ENCODE assay signal across 9 cellular contexts in the genomic region with DNA sequence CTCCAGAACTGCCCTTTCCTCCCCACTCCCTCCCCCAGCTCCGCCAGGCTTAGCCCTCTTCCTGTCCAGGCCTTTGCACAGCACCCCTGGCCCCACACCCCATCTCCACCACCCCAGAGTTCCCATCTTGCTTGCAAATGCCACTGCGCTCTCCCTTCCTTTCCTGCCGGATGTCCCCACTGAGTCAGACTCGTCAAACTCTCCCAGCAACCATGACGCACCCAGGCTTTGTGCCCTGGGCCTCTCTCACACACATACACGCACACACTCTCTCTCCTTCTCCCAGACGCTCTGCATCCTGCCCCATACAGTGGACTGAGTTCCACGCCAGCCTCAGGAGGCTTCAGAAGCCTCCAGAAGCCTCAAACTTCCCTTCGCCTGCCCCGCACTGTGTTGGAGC. TPM values are rescaled to one million over a fixed set of nuclear protein-coding genes. Genes with fewer than 3 reads are reported as not detected.
DNase-seq lines count a peak whose midpoint lies in the region; ATAC-seq and TF ChIP-seq lines count a peak whose summit lies in the region.
"Had no signal": no experiment of that assay in that cellular context is flagged by ENCODE, and none has a peak within 500 bp of the region (broad histone marks: within the 10 kb centered on the region; RNA-seq: fewer than 3 reads in every experiment).

No MANE protein-coding gene starts in this region.

- H4K5ac ChIP-seq in mesendoderm (ENCODE audit: low read length): no peak overlapping the region

- peak; percentile 22 for ATAC-seq in aorta (ENCODE audit: low FRiP score)

- H2AK5ac ChIP-seq in mesendoderm (ENCODE audit: low read length): no peak overlapping the region

- H3K4me1 Mint-ChIP-seq in chondrocyte (ENCODE audit: low read depth): peaks cover 59% of the 10 kb centered on the region
- H3K4me1 Mint-ChIP-seq in immature natural killer cell: no peaks in the 10 kb centered on the region

- no peak for TF ChIP-seq CTCF in chondrocyte (IDR thresholded peaks at IDR 0.05)

- H3K27ac Mint-ChIP-seq in chondrocyte (ENCODE audit: unreplicated experiment) (peak overlapping the region; percentile 99), immature natural killer cell (no peak overlapping the region)

- H3K27me3 ChIP-seq in mesendoderm (ENCODE audit: insufficient read depth, low read length, poor library complexity): no peaks in the 10 kb centered on the region
- no peaks in the 10 kb centered on the region for H3K27me3 ChIP-seq in aorta (ENCODE audit: control insufficient read depth in 1 of 2, insufficient read depth in 2 of 2, low read length in 1 of 2)

- no peaks in the 10 kb centered on the region for H3K79me1 ChIP-seq in mesendoderm (ENCODE audit: low read length)

- H3K4me3 ChIP-seq in mesendoderm (ENCODE audit: low read length) (no peak overlapping the region), aorta (ENCODE audit: low read length in 2 of 2) (no peak overlapping the region)

- H3K36me3 ChIP-seq in mesendoderm (ENCODE audit: control insufficient read depth, insufficient read depth, low read length) (no peaks in the 10 kb centered on the region), aorta (ENCODE audit: control insufficient read depth in 1 of 2, insufficient read depth in 2 of 2, low read length in 1 of 2) (no peaks in the 10 kb centered on the region)

- H2BK120ac ChIP-seq in mesendoderm (ENCODE audit: low read depth, low read length): no peak overlapping the region

- intact Hi-C loops in aorta (cut with DNase I): loop anchor here (5.0 to 10.0 kb wide), 2 partner anchors 66 to 81 kb away; no protein-coding TSS in a partner anchor

- H3K4me1 ChIP-seq in mesendoderm (ENCODE audit: control insufficient read depth, low read depth, low read length) (no peaks in the 10 kb centered on the region), aorta (ENCODE audit: control insufficient read depth in 1 of 2, insufficient read depth in 2 of 2, low read length in 2 of 2) (peaks cover 0 to 3% of the 10 kb centered on the region in 2 donors)

- H3K4me3 Mint-ChIP-seq in chondrocyte (ENCODE audit: unreplicated experiment) (peak overlapping the region; percentile 34), immature natural killer cell (no peak overlapping the region)

- no peak overlapping the region for H3K4me2 ChIP-seq in mesendoderm (ENCODE audit: low read length)

- H2BK5ac ChIP-seq in mesendoderm (ENCODE audit: low read length): no peak overlapping the region

- H4K8ac ChIP-seq in mesendoderm (ENCODE audit: low read depth, low read length): no peak overlapping the region

- H2BK15ac ChIP-seq in mesendoderm (replicated peaks; ENCODE audit: low read depth): no peak overlapping the region

- no peak overlapping the region for H3K4ac ChIP-seq in mesendoderm (ENCODE audit: low read depth, low read length)

- H3K27me3 Mint-ChIP-seq in chondrocyte (ENCODE audit: low read depth) (no peaks in the 10 kb centered on the region), immature natural killer cell (ENCODE audit: low read depth in 3 of 3) (peaks cover 0 to 4% (median 2%) of the 10 kb centered on the region in 3 donors)

- H3K79me2 ChIP-seq in mesendoderm (ENCODE audit: control insufficient read depth, insufficient read depth, low read length): no peaks in the 10 kb centered on the region

- DNase-seq in DMS53 (lab: John Stamatoyannopoulos, UW): peak; percentile 43
- DNase-seq in DMS53 treated with DMSO at 0.1 percent for 48 hours (lab: John Stamatoyannopoulos, UW; ENCODE audit: unreplicated experiment): no peak
- DNase-seq in chondrocyte (ENCODE audit: low spot score): no peak
- no peak for DNase-seq in mesendoderm
- peak; percentile 87 to 88 for DNase-seq in aorta
- DNase-seq in activated CD4-positive, alpha-beta T cell treated with anti-CD3 and anti-CD28 coated beads, Interleukin-2, amount 50 U/mL, for 1 hour: no peak
- DNase-seq in SHP77 treated with DMSO at 0.1 percent for 48 hours (lab: John Stamatoyannopoulos, UW): no peak
- no peak for DNase-seq in immature natural killer cell

- H3K27ac ChIP-seq in mesendoderm (ENCODE audit: low read depth, low read length) (no peak overlapping the region), aorta (ENCODE audit: low read depth in 1 of 2, low read length in 2 of 2) (peak overlapping the region; percentile 83 to 89)

- H3K9me3 Mint-ChIP-seq in chondrocyte (ENCODE audit: low read depth) (no peaks in the 10 kb centered on the region), immature natural killer cell (no peaks in the 10 kb centered on the region)

- no peak overlapping the region for H3K9ac ChIP-seq in mesendoderm (ENCODE audit: low read length)

- H3K36me3 Mint-ChIP-seq in chondrocyte (ENCODE audit: low read depth): no peaks in the 10 kb centered on the region
- H3K36me3 Mint-ChIP-seq in immature natural killer cell: no peaks in the 10 kb centered on the region

- no peak overlapping the region for H3K18ac ChIP-seq in mesendoderm (ENCODE audit: low read length)

- no peak overlapping the region for H3K23ac ChIP-seq in mesendoderm (ENCODE audit: low read length)

- no CpG with 5 or more reads among the region's 10 CpGs for WGBS in mesendoderm (ENCODE audit: extremely low coverage, insufficient coverage, low lambda C conversion rate)
- 29 to 40% methylated on average over 10 of the region's 10 CpGs for WGBS in aorta, 2 donors

- H3K9me3 ChIP-seq in aorta (ENCODE audit: control insufficient read depth, low read length): no peaks in the 10 kb centered on the region

- H3K56ac ChIP-seq in mesendoderm (ENCODE audit: low read length): peak overlapping the region; percentile 8

RNA-seq across cellular contexts. Expression of gene CCDC9B, which starts 2.8 kb away (rescaled TPM):
- total RNA-seq in chondrocyte (55.4 to 60.0 TPM (median 58.0 TPM) in 3 replicates), aorta (10 to 100 TPM; 59.6 to 66.6 TPM)
- 0.44 TPM for polyA plus RNA-seq in mesendoderm (2013, experiment 1 of 2)
- 0.29 TPM for polyA plus RNA-seq in mesendoderm (2013, experiment 2 of 2)
- polyA plus RNA-seq in aorta (10 to 100 TPM; 16.2 to 44.2 TPM), immature natural killer cell (under 1 TPM in 2 of 3 donors, not detected in 1; 0.09 to 0.46 TPM)

RNA-seq across cellular contexts. Expression of gene PHGR1, which starts 7.3 kb away (rescaled TPM):
- total RNA-seq in chondrocyte (not detected in 3 replicates), aorta (not detected)
- not detected for polyA plus RNA-seq in mesendoderm (2013, experiment 1 of 2)
- not detected for polyA plus RNA-seq in mesendoderm (2013, experiment 2 of 2)
- polyA plus RNA-seq in aorta (1,000 to 10,000 TPM in 1 of 2 donors, 10 to 100 TPM in 1; 45.9 to 1,323 TPM), immature natural killer cell (not detected)
- total RNA-seq: kidney epithelial cell had no signal

RNA-seq across cellular contexts. Expression of gene DISP2, which starts 14.5 kb away (rescaled TPM):
- 1.3 to 2.2 TPM (median 1.4 TPM) in 3 replicates for total RNA-seq in chondrocyte
- polyA plus RNA-seq in mesendoderm (2013, experiment 1 of 2): 1.6 TPM
- 1.1 TPM for polyA plus RNA-seq in mesendoderm (2013, experiment 2 of 2)
- total RNA-seq in aorta: under 1 TPM; 0.49 to 0.60 TPM
- polyA plus RNA-seq in aorta: under 1 TPM; 0.08 to 0.13 TPM
- 1 to 10 TPM in 1 of 3 donors, under 1 TPM in 2; 0.03 to 1.1 (median 0.38) TPM for polyA plus RNA-seq in immature natural killer cell

RNA-seq across cellular contexts. Expression of gene INAFM2, which starts 20.0 kb away (rescaled TPM):
- total RNA-seq in chondrocyte (68.8 to 128 TPM (median 80.6 TPM) in 3 replicates), aorta (10 to 100 TPM; 59.4 to 70.0 TPM)
- polyA plus RNA-seq in mesendoderm (2013, experiment 1 of 2): 17.9 TPM
- 17.4 TPM for polyA plus RNA-seq in mesendoderm (2013, experiment 2 of 2)
- polyA plus RNA-seq in aorta (10 to 100 TPM; 26.0 to 53.6 TPM), immature natural killer cell (1 to 10 TPM; 3.2 to 3.5 (median 3.2) TPM)

RNA-seq across cellular contexts. Expression of gene PLCB2, which starts 35.8 kb away (rescaled TPM):
- total RNA-seq in chondrocyte (1.4 to 3.4 TPM (median 2.8 TPM) in 3 replicates), aorta (10 to 100 TPM; 23.6 to 55.8 TPM)
- 7.6 TPM for polyA plus RNA-seq in mesendoderm (2013, experiment 1 of 2)
- polyA plus RNA-seq in mesendoderm (2013, experiment 2 of 2): 7.0 TPM
- polyA plus RNA-seq in aorta (1 to 10 TPM; 5.8 to 7.2 TPM), immature natural killer cell (10 to 100 TPM; 18.0 to 57.0 (median 24.2) TPM)

Comparison
In these comparisons a context has a peak if more than half of its experiments do, and no peak if none do; other contexts are left out.
1. DNase-seq: peak in DMS53 (single experiment) and aorta (2 of 2); none in DMS53 treated with DMSO at 0.1 percent for 48 hours (single experiment), chondrocyte (single experiment), mesendoderm (single experiment), activated CD4-positive, alpha-beta T cell treated with anti-CD3 and anti-CD28 coated beads, Interleukin-2, amount 50 U/mL, for 1 hour (single experiment), SHP77 treated with DMSO at 0.1 percent for 48 hours (single experiment) and immature natural killer cell (0 of 3).